ENCODE assay signal across 8 cellular contexts in the genomic region with DNA sequence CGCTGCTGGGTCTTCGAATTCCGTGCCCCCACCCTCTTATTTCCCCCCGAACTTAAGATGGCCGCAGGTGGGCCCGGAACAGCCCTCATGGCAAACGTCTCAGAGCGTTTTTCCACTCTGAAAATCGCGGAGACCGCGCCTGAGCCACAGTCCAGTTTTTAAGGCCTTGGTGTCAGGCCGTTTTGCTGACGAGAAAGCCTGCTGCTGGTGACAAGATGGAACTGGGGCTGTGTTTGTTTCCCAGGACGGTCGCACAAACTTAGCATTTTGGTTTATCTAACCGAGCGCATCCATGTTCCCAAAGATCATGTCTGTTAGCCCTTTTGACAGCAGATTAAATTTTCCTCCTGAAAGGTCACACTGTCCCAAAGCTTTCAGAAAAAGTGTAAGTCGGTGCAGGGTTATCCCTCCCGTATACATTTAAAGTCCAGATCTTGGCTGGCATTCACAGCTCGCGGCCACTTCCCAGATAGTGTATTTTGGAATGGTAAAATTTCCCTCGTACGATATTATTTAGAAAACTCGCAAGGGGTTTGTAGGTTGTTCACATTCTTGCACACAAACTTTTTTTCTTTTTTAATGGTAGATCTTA. TPM values are rescaled to one million over a fixed set of nuclear protein-coding genes. Genes with fewer than 3 reads are reported as not detected.
DNase-seq lines count a peak whose midpoint lies in the region; ATAC-seq and TF ChIP-seq lines count a peak whose summit lies in the region.

No MANE protein-coding gene starts in this region.

- CTCF ChIA-PET in GM10248 (lab: Yijun Ruan, JAX), result no interaction called here

- DNase-seq in GM10248 (ENCODE audit: extremely low spot score) (peak; percentile 68), HPDE6-E6E7 (ENCODE audit: extremely low spot score) (peak; percentile 34), SK-MEL-5 (ENCODE audit: low read depth, low spot score) (peak; percentile 74), epithelial cell of prostate (ENCODE audit: low read depth, low spot score) (no peak), NCI-H2107 treated with DMSO at 0.1 percent for 48 hours (lab: John Stamatoyannopoulos, UW; ENCODE audit: unreplicated experiment) (no peak), EL (no peak)
- no peak for DNase-seq in natural killer cell treated with Interleukin-12 subunit alpha and Interleukin-12 subunit beta and Interleukin-15 and Interleukin-18, amount 100 ng/mL, for 72 hours (ENCODE audit: low spot score)

- H3K27me3 Mint-ChIP-seq in natural killer cell treated with Interleukin-12 subunit alpha and Interleukin-12 subunit beta and Interleukin-15 and Interleukin-18, amount 100 ng/mL, for 72 hours, result no peaks in the 10 kb centered on the region

- ATAC-seq in GM21447 (IDR thresholded peaks at IDR 0.05; ENCODE audit: unreplicated experiment), result peak; percentile 54
- ATAC-seq in natural killer cell treated with Interleukin-12 subunit alpha and Interleukin-12 subunit beta and Interleukin-15 and Interleukin-18, amount 100 ng/mL, for 72 hours, result peak; percentile 59 to 61

- no peaks in the 10 kb centered on the region for H3K9me3 Mint-ChIP-seq in natural killer cell treated with Interleukin-12 subunit alpha and Interleukin-12 subunit beta and Interleukin-15 and Interleukin-18, amount 100 ng/mL, for 72 hours

- POLR2A ChIA-PET in GM10248 (lab: Yijun Ruan, JAX), result no interaction called here

- peak overlapping the region; percentile 99 for H3K27ac Mint-ChIP-seq in natural killer cell treated with Interleukin-12 subunit alpha and Interleukin-12 subunit beta and Interleukin-15 and Interleukin-18, amount 100 ng/mL, for 72 hours

- no peak for TF ChIP-seq CTCF in GM10248 (IDR thresholded peaks at IDR 0.05; ENCODE audit: control extremely low read depth, extremely low read depth, low read depth, missing control alignments)

- in situ Hi-C loops in SK-MEL-5 (cut with HindIII; ENCODE audit: low pct_unique_long_range_greater_than_20kb, low sequenced_read_pairs), result no loop called here

- peaks cover 13 to 25% of the 10 kb centered on the region in 2 donors for H3K4me1 Mint-ChIP-seq in natural killer cell treated with Interleukin-12 subunit alpha and Interleukin-12 subunit beta and Interleukin-15 and Interleukin-18, amount 100 ng/mL, for 72 hours (ENCODE audit: low read depth in 2 of 2)

- peak overlapping the region; percentile 96 for H3K27ac ChIP-seq in epithelial cell of prostate

- H3K4me3 Mint-ChIP-seq in natural killer cell treated with Interleukin-12 subunit alpha and Interleukin-12 subunit beta and Interleukin-15 and Interleukin-18, amount 100 ng/mL, for 72 hours, result peak overlapping the region; percentile 93

- H3K36me3 Mint-ChIP-seq in natural killer cell treated with Interleukin-12 subunit alpha and Interleukin-12 subunit beta and Interleukin-15 and Interleukin-18, amount 100 ng/mL, for 72 hours, result no peaks in the 10 kb centered on the region

RNA-seq across cellular contexts. Expression of gene SREK1, which starts 0.8 kb away (rescaled TPM):
- total RNA-seq in SK-MEL-5 (2014; rRNA removed; shearing (Covaris generic)), result 54.1 and 71.0 TPM in 2 replicates
- polyA plus RNA-seq in SK-MEL-5 (2015; cell fraction: cytosol; rRNA removed), result 21.3 and 23.8 TPM in 2 replicates
- polyA plus RNA-seq in SK-MEL-5 (2015; cell fraction: nucleus; rRNA removed), result 686 and 756 TPM in 2 replicates
- 10 to 100 TPM; 74.0 to 92.2 TPM for total RNA-seq in natural killer cell treated with Interleukin-12 subunit alpha and Interleukin-12 subunit beta and Interleukin-15 and Interleukin-18, amount 100 ng/mL, for 72 hours

Comparison
In these comparisons a context has a peak if more than half of its experiments do, and no peak if none do; other contexts are left out.
1. DNase-seq: peak in GM10248 (single experiment), HPDE6-E6E7 (single experiment) and SK-MEL-5 (single experiment); none in epithelial cell of prostate (single experiment), natural killer cell treated with Interleukin-12 subunit alpha and Interleukin-12 subunit beta and Interleukin-15 and Interleukin-18, amount 100 ng/mL, for 72 hours (single experiment), NCI-H2107 treated with DMSO at 0.1 percent for 48 hours (single experiment) and EL (single experiment).